11 cellular contexts compared by ENCODE assay signal in genomic region chr6:167750956-167751358, GRCh38.
DNase-seq lines count a peak whose midpoint lies in the region; ATAC-seq and TF ChIP-seq lines count a peak whose summit lies in the region.
"Had no signal": no experiment of that assay in that cellular context is flagged by ENCODE, and none has a peak within 500 bp of the region (broad histone marks: within the 10 kb centered on the region; RNA-seq: fewer than 3 reads in every experiment).

No MANE protein-coding gene starts in this region.

- H3K4me1 ChIP-seq in heart left ventricle = peaks cover 0 to 15% (median 12%) of the 10 kb centered on the region in 12 donors

- H3K4me3 ChIP-seq in heart left ventricle = no peak overlapping the region

- no peak for TF ChIP-seq CTCF in heart left ventricle (IDR thresholded peaks at IDR 0.05)

- CTCF ChIA-PET in HEK293T (lab: Yijun Ruan, JAX) = no interaction called here

- POLR2A ChIA-PET in HEK293T (lab: Yijun Ruan, JAX) = no interaction called here

- intact Hi-C loops in heart left ventricle (cut with DNase I) = no loop called here

- TF ChIP-seq POLR2A in heart left ventricle (IDR thresholded peaks at IDR 0.05) = no peak

- WGBS in heart left ventricle, 4 donors = 10 to 31% (median 25%) methylated on average over 2 to 4 of the region's 4 CpGs

- H3K9me3 ChIP-seq in heart left ventricle = no peaks in the 10 kb centered on the region

- no peaks in the 10 kb centered on the region for H3K36me3 ChIP-seq in heart left ventricle

- DNase-seq in COLO668 (lab: John Stamatoyannopoulos, UW; ENCODE audit: unreplicated experiment) (peak; percentile 40), NCI-H2196 treated with DMSO at 0.1 percent for 48 hours (lab: John Stamatoyannopoulos, UW; ENCODE audit: unreplicated experiment) (peak; percentile 20), heart left ventricle (peak in 3 of 5 donors; percentile 39 to 74 (median 45)), mucosa of gallbladder (ENCODE audit: low spot score) (peak; percentile 92), SKM-1 treated with dmso at 0.1 percent for 144 hours (lab: John Stamatoyannopoulos, UW; ENCODE audit: unreplicated experiment) (no peak), HEK293T (ENCODE audit: extremely low spot score) (no peak), OCI-M2 (lab: John Stamatoyannopoulos, UW; ENCODE audit: unreplicated experiment) (no peak)
- DNase-seq in activated T-cell treated with anti-CD3 and anti-CD28 coated beads, Interleukin-2, amount 50 U/mL, for 1 hour = no peak
- DNase-seq: NCI-H2227 treated with DMSO at 0.1 percent for 48 hours; stimulated activated CD4-positive, alpha-beta T cell treated with anti-CD3 and anti-CD28 coated beads, Interleukin-12 subunit alpha, Interleukin-12 subunit beta, amount 100 ng/mL, for 4 hours; T-cell had no signal

- H3K27me3 ChIP-seq in heart left ventricle = no peaks in the 10 kb centered on the region

- ATAC-seq in heart left ventricle = peak; percentile 91 to 97 (median 94)
- ATAC-seq: T-cell had no signal

- peak overlapping the region in 8 of 12 donors; percentile 17 to 56 (median 39) for H3K27ac ChIP-seq in heart left ventricle

TF ChIP-seq in HEK293T, 16 proteins besides CTCF, POLR2A, EP300 and RAD21:
- no peak for TF ChIP-seq FOXA1 (IDR thresholded peaks at IDR 0.05)
- no peak for TF ChIP-seq ELF4 (IDR thresholded peaks at IDR 0.05)
- no peak for TF ChIP-seq NFRKB (IDR thresholded peaks at IDR 0.05)
- TF ChIP-seq TARDBP (IDR thresholded peaks at IDR 0.05) = no peak
- TF ChIP-seq ARNT (IDR thresholded peaks at IDR 0.05) = no peak
- no peak for TF ChIP-seq BHLHE40 (IDR thresholded peaks at IDR 0.05; ENCODE audit: borderline replicate concordance)
- TF ChIP-seq L3MBTL2 (conservative IDR thresholded peaks at IDR 0.05) = no peak
- no peak for TF ChIP-seq PKNOX1 (IDR thresholded peaks at IDR 0.05)
- no peak for TF ChIP-seq LEF1 (IDR thresholded peaks at IDR 0.05; ENCODE audit: borderline replicate concordance)
- TF ChIP-seq SP1 (IDR thresholded peaks at IDR 0.05) = no peak
- no peak for TF ChIP-seq CTBP1 (IDR thresholded peaks at IDR 0.05; ENCODE audit: borderline replicate concordance)
- TF ChIP-seq FOXK2 (IDR thresholded peaks at IDR 0.05) = no peak
- TF ChIP-seq FOXM1 (IDR thresholded peaks at IDR 0.05; ENCODE audit: borderline replicate concordance) = no peak
- no peak for TF ChIP-seq SUZ12 (IDR thresholded peaks at IDR 0.05)
- TF ChIP-seq ZNF384 (IDR thresholded peaks at IDR 0.05) = no peak
TF ChIP-seq in HEK293T: peak in this region for 0.

Comparison
In these comparisons a context has a peak if more than half of its experiments do, and no peak if none do; other contexts are left out.
1. DNase-seq: peak in COLO668 (single experiment), NCI-H2196 treated with DMSO at 0.1 percent for 48 hours (single experiment), heart left ventricle (3 of 5) and mucosa of gallbladder (single experiment); none in SKM-1 treated with dmso at 0.1 percent for 144 hours (single experiment), HEK293T (single experiment), OCI-M2 (single experiment) and activated T-cell treated with anti-CD3 and anti-CD28 coated beads, Interleukin-2, amount 50 U/mL, for 1 hour (single experiment).